ENCODE assay signal across 14 cellular contexts in the genomic region with DNA sequence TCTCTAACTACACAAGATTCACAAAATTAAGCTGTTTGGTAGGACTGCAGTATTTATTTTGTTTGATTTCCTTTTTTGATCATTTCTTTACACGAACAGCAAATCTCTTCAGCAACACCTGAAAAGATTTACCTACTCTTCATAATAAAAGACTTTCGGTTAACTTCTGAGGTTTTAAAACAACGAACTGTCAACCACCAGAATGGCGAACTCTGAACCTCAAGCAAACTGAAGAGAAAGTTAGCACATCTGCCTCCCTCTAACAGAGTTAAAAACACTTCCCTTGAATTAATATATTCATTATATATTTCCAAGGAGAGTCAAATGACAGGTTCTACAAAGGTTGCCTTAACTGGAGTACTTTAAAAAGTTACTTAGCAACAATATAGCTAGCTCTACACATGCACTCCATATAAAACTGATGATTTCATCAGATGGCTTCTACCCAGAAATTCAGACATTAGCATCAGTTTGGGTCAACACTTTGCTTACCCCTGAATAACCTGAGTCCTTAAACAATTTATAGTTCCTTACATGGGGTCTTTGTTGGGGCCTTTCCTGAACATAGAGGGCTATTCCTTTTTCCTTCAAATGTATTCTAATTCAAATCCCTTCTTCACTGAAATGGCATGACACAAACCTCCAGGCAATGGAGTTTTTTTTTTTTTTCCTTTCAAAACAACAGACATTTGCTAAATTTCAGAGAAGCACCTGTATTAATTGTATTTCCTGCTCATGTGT.
"Had no signal": no experiment of that assay in that cellular context is flagged by ENCODE, and none has a peak within 500 bp of the region (broad histone marks: within the 10 kb centered on the region; RNA-seq: fewer than 3 reads in every experiment).

No MANE protein-coding gene starts in this region.

- H3K4me3 Mint-ChIP-seq: activated CD8-positive, alpha-beta T cell treated with anti-CD3 and anti-CD28 coated beads, Interleukin-2, amount 10 ng/mL, durations not matched to agents 7 days and 5 days; activated naive CD8-positive, alpha-beta T cell; naive B cell had no signal

- H3K36me3 ChIP-seq: left ventricle myocardium inferior, stomach, upper lobe of right lung had no signal

- H3K4me1 ChIP-seq: testis, upper lobe of right lung had no signal

- ATAC-seq: activated CD8-positive, alpha-beta T cell treated with anti-CD3 and anti-CD28 coated beads, Interleukin-2, amount 10 ng/mL, durations not matched to agents 7 days and 5 days; upper lobe of right lung had no signal

- H3K27ac Mint-ChIP-seq: activated CD8-positive, alpha-beta T cell treated with anti-CD3 and anti-CD28 coated beads, Interleukin-2, amount 10 ng/mL, durations not matched to agents 7 days and 5 days; activated naive CD8-positive, alpha-beta T cell; naive B cell had no signal

- H3K36me3 Mint-ChIP-seq: activated naive CD8-positive, alpha-beta T cell; naive B cell had no signal

- H3K4me3 ChIP-seq: left ventricle myocardium inferior, stomach, testis, upper lobe of right lung had no signal

- H3K9me3 ChIP-seq: left ventricle myocardium inferior, stomach, testis, upper lobe of right lung had no signal

- H3K27ac ChIP-seq: dorsolateral prefrontal cortex, left ventricle myocardium inferior, stomach, testis, upper lobe of right lung had no signal

- H3K27me3 ChIP-seq: stomach, testis, upper lobe of right lung had no signal

- DNase-seq: activated CD4-positive, alpha-beta T cell treated with anti-CD3 and anti-CD28 coated beads for 48 hours; activated CD8-positive, alpha-beta memory T cell treated with anti-CD3 and anti-CD28 coated beads, Interleukin-2, amount 50 U/mL, for 4 hours; activated CD8-positive, alpha-beta T cell treated with anti-CD3 and anti-CD28 coated beads, Interleukin-2, amount 10 ng/mL, durations not matched to agents 7 days and 5 days; activated gamma-delta T cell treated with Interleukin-2 at 50 U/mL for 16 hours; amniotic stem cell; dorsolateral prefrontal cortex; erythroblast; left ventricle myocardium inferior; naive B cell; stimulated activated CD4-positive, alpha-beta T cell treated with anti-CD3 and anti-CD28 coated beads, Interleukin-1b, Interleukin-23, amount 100 ng/mL, for 48 hours; stomach; testis; upper lobe of right lung had no signal

- H3K4me1 Mint-ChIP-seq: naive B cell had no signal
